In the genomic region with DNA sequence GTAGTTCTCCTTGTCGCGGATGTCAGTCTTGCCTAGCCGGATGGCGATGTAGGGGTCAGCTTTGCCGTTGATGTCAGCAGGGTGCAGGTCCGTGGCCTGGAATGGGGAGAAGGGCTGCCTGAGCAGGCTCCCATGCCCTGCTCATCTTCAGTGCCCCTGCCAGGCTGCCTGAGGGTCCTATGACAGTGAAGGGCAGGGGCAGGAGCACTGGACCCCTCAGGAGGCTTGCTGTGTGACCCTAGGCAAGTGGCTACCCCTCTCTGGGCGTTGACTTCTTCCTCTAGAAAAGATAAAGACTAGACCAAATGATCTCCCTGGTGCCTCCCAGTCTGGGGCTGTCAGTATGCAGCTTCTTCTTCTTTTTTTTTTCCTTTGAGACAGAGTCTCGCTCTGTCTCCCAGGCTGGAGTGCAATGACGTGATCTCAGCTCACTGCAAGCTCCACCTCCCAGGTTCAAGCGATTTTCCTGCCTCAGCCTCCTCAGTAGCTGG, we compare ENCODE assay signal across 1 cellular context.
TF ChIP-seq lines count a peak whose summit lies in the region.

No MANE protein-coding gene starts in this region.

TF ChIP-seq in H1, 55 proteins besides CTCF, POLR2A, EP300 and RAD21:
- TF ChIP-seq SUZ12 (IDR thresholded peaks at IDR 0.05; ENCODE audit: low read length) (no peak), POLR2AphosphoS5 (IDR thresholded peaks at IDR 0.05; ENCODE audit: low read depth, low read length) (no peak), TBP (IDR thresholded peaks at IDR 0.05; ENCODE audit: low read depth, low read length) (no peak), KDM4A (IDR thresholded peaks at IDR 0.05; ENCODE audit: low read depth, low read length, severe bottlenecking) (no peak), CHD2 (IDR thresholded peaks at IDR 0.05; ENCODE audit: low read length) (no peak), RNF2 (IDR thresholded peaks at IDR 0.05; ENCODE audit: borderline replicate concordance, low read depth, low read length, missing control alignments, poor library complexity, severe bottlenecking) (no peak), CTBP2 (IDR thresholded peaks at IDR 0.05; ENCODE audit: borderline replicate concordance, insufficient read depth, insufficient read length, low read length) (no peak), RBBP5 (IDR thresholded peaks at IDR 0.05; ENCODE audit: borderline replicate concordance, low read depth, low read length) (no peak), TAF1 (IDR thresholded peaks at IDR 0.05; ENCODE audit: low read depth, low read length) (no peak), GTF2F1 (IDR thresholded peaks at IDR 0.05; ENCODE audit: borderline replicate concordance, low read depth, low read length) (no peak), BRCA1 (IDR thresholded peaks at IDR 0.05; ENCODE audit: low read depth, low read length) (no peak), CBX8 (IDR thresholded peaks at IDR 0.05; ENCODE audit: borderline replicate concordance, low read depth, low read length) (no peak), BACH1 (IDR thresholded peaks at IDR 0.05; ENCODE audit: low read length) (no peak), JUN (IDR thresholded peaks at IDR 0.05; ENCODE audit: low read depth, low read length) (no peak), SRF (IDR thresholded peaks at IDR 0.05; ENCODE audit: low read depth, low read length) (no peak)
- TF ChIP-seq, protein P1, sequence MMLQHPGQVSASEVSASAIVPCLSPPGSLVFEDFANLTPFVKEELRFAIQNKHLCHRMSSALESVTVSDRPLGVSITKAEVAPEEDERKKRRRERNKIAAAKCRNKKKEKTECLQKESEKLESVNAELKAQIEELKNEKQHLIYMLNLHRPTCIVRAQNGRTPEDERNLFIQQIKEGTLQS (IDR thresholded peaks at IDR 0.05; ENCODE audit: insufficient read depth, low read depth, low read length) = no peak
- TF ChIP-seq, protein P2, sequence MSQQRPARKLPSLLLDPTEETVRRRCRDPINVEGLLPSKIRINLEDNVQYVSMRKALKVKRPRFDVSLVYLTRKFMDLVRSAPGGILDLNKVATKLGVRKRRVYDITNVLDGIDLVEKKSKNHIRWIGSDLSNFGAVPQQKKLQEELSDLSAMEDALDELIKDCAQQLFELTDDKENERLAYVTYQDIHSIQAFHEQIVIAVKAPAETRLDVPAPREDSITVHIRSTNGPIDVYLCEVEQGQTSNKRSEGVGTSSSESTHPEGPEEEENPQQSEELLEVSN (IDR thresholded peaks at IDR 0.05) = no peak
